8 cellular contexts compared by ENCODE assay signal in the genomic region with DNA sequence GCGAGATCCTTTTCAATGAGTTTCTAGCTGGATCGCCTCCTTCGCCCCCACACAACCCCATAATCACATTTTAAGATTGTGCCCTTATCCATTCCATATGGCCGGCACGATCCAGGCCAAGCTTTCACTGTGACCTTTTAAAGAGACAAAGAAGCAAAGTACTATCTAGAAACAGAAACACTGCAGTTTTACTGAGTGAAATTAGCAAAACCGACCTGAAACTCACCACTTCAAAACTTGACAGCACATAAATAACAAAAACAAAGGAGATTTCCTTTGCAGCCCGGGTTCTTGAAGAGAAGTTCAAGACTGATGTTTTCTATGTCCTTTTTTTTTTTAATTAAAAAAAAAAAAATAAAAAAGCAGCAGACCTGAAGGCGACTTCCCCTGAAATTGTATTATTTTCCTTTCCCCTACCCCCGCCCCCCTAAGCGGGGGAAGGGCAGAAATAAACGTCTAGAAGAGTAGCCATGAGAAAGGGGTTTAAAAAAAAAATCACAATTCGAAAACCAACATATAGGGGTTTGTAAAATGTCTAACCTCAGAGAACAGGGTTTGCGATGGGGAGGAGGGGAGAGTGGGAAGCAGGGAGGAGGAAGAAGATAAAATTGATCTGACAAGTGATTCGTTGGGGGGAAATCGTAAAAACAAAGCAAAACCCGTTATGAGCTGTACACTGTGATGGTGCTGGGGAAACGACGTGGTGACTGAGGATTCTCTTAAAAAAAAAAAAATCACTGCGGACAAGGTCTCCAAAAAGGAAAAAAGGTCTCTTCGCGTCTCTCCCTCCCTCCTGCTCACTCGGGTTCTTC. TPM values are rescaled to one million over a fixed set of nuclear protein-coding genes. Genes with fewer than 3 reads are reported as not detected.
DNase-seq lines count a peak whose midpoint lies in the region; ATAC-seq and TF ChIP-seq lines count a peak whose summit lies in the region.

No MANE protein-coding gene starts in this region.

- H3K4me3 ChIP-seq in NB4 (ENCODE audit: low read depth, low read length) = peak overlapping the region; percentile 72
- H3K4me3 ChIP-seq in urinary bladder (ENCODE audit: low read depth, low read length) = peak overlapping the region; percentile 93

- TF ChIP-seq POLR2A in NB4 (IDR thresholded peaks at IDR 0.05; ENCODE audit: extremely low read depth, insufficient read length) = no peak

- H3K9me3 Mint-ChIP-seq in activated T-cell treated with anti-CD3 and anti-CD28 coated beads, Interleukin-2, amount 50 U/mL, for 4 hours = no peaks in the 10 kb centered on the region
- H3K9me3 Mint-ChIP-seq in naive thymus-derived CD8-positive, alpha-beta T cell = no peaks in the 10 kb centered on the region

- H3K27ac Mint-ChIP-seq in naive thymus-derived CD8-positive, alpha-beta T cell = peak overlapping the region; percentile 94 to 99 (median 98)

- peaks cover 3% of the 10 kb centered on the region for H3K36me3 ChIP-seq in urinary bladder (ENCODE audit: insufficient read depth)

- H3K4me1 Mint-ChIP-seq in activated T-cell treated with anti-CD3 and anti-CD28 coated beads, Interleukin-2, amount 50 U/mL, for 4 hours (ENCODE audit: low read depth) = peaks cover 76% of the 10 kb centered on the region
- H3K4me1 Mint-ChIP-seq in naive thymus-derived CD8-positive, alpha-beta T cell = peaks cover 32 to 79% (median 67%) of the 10 kb centered on the region in 4 donors

- no peaks in the 10 kb centered on the region for H3K4me1 ChIP-seq in urinary bladder (ENCODE audit: insufficient read depth)

- 4% methylated on average over 22 of the region's 22 CpGs for WGBS in urinary bladder

- H3K27ac ChIP-seq in urinary bladder (ENCODE audit: low read depth) = peak overlapping the region; percentile 29

- no peak for TF ChIP-seq CTCF in NB4 (IDR thresholded peaks at IDR 0.05; ENCODE audit: low read depth, low read length)

- POLR2A ChIA-PET in naive thymus-derived CD8-positive, alpha-beta T cell (lab: Charles Lee) = interaction anchor here (0.6 to 6.8 kb wide), 19 partner anchors 7 to 335 kb away, joined by 3 to 65 read pairs (median 6); no protein-coding TSS in a partner anchor

- no peaks in the 10 kb centered on the region for H3K27me3 Mint-ChIP-seq in activated T-cell treated with anti-CD3 and anti-CD28 coated beads, Interleukin-2, amount 50 U/mL, for 4 hours (ENCODE audit: low read depth)
- no peaks in the 10 kb centered on the region for H3K27me3 Mint-ChIP-seq in naive thymus-derived CD8-positive, alpha-beta T cell

- peak; percentile 91 for ATAC-seq in HG02610 (IDR thresholded peaks at IDR 0.05; ENCODE audit: unreplicated experiment)
- ATAC-seq in activated T-cell treated with anti-CD3 and anti-CD28 coated beads, Interleukin-2, amount 50 U/mL, for 4 hours = peak; percentile 19 to 27
- peak; percentile 10 to 18 for ATAC-seq in naive thymus-derived CD8-positive, alpha-beta T cell

- H3K36me3 Mint-ChIP-seq in activated T-cell treated with anti-CD3 and anti-CD28 coated beads, Interleukin-2, amount 50 U/mL, for 4 hours (ENCODE audit: insufficient read depth) = peaks cover 32% of the 10 kb centered on the region
- H3K36me3 Mint-ChIP-seq in naive thymus-derived CD8-positive, alpha-beta T cell = peaks cover 8 to 30% (median 15%) of the 10 kb centered on the region in 3 donors

- DNase-seq in activated T-cell treated with anti-CD3 and anti-CD28 coated beads for 1 hour (ENCODE audit: low read depth) (peak; percentile 18), activated T-cell treated with anti-CD3 and anti-CD28 coated beads for 4 hours (no peak), NB4 (ENCODE audit: low read depth) (peak; percentile 63), fibroblast of the conjunctiva (ENCODE audit: low read depth) (peak; percentile 16)
- peak; percentile 24 for DNase-seq in activated T-cell treated with anti-CD3 and anti-CD28 coated beads, Interleukin-2, amount 50 U/mL, for 4 hours
- DNase-seq in naive thymus-derived CD8-positive, alpha-beta T cell = peak in 8 of 10 donors; percentile 11 to 68 (median 53)

- peak overlapping the region; percentile 92 for H3K4me3 Mint-ChIP-seq in activated T-cell treated with anti-CD3 and anti-CD28 coated beads, Interleukin-2, amount 50 U/mL, for 4 hours
- H3K4me3 Mint-ChIP-seq in naive thymus-derived CD8-positive, alpha-beta T cell = peak overlapping the region; percentile 93 to 99 (median 96)

RNA-seq across cellular contexts. Expression of gene SATB1, which starts 1.5 kb away (rescaled TPM):
- 100 to 1,000 TPM; 209 to 239 (median 228) TPM for total RNA-seq in activated T-cell treated with anti-CD3 and anti-CD28 coated beads, Interleukin-2, amount 50 U/mL, for 4 hours
- total RNA-seq in naive thymus-derived CD8-positive, alpha-beta T cell = 100 to 1,000 TPM; 429 to 436 TPM
- 100 to 1,000 TPM; 196 to 265 (median 242) TPM for polyA plus RNA-seq in naive thymus-derived CD8-positive, alpha-beta T cell
- total RNA-seq in urinary bladder = 74.2 TPM
- polyA plus RNA-seq in urinary bladder = 40.3 TPM

Comparison
In these comparisons a context has a peak if more than half of its experiments do, and no peak if none do; other contexts are left out.
1. ATAC-seq: peak in every context shown above with its lines; median percentile 91 in HG02610; 23 in activated T-cell treated with anti-CD3 and anti-CD28 coated beads, Interleukin-2, amount 50 U/mL, for 4 hours; 14 in naive thymus-derived CD8-positive, alpha-beta T cell.